Comparison of ENCODE assay signal across 9 cellular contexts in the genomic region with DNA sequence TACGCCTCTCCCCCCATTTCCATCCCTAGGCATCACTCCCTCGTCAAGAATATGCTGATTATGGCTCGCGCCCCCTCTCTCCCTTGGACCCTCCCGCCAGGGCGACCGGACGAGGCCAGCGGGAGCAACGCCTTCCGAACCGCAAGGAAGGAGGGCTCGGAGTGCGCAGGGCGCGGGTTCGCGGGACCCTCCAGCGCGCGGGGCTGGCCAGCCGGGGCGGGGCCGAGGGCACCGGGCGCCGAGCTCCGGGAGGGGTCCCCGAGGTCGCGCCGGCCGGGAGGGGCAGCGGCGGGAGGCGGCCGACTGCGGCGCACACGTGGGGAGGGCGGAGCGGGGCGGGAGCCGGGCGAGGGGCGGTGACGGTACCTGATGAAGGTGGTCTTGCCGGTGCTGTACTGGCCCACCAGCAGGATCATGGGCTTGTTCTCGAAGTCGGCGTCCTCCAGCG. TPM values are rescaled to one million over a fixed set of nuclear protein-coding genes. Genes with fewer than 3 reads are reported as not detected.
DNase-seq lines count a peak whose midpoint lies in the region; ATAC-seq, FAIRE-seq and TF ChIP-seq lines count a peak whose summit lies in the region.
"Had no signal": no experiment of that assay in that cellular context is flagged by ENCODE, and none has a peak within 500 bp of the region (broad histone marks: within the 10 kb centered on the region; RNA-seq: fewer than 3 reads in every experiment).

No MANE protein-coding gene starts in this region.

- H3K27ac ChIP-seq in CD4-positive, alpha-beta T cell (ENCODE audit: low read depth, low read length), result peak overlapping the region; percentile 61
- H3K27ac ChIP-seq in GM12878 (ENCODE audit: control insufficient read depth, insufficient read depth), result peak overlapping the region; percentile 100
- peak overlapping the region; percentile 83 for H3K27ac ChIP-seq in subcutaneous abdominal adipose tissue (ENCODE audit: low read depth, low read length)

- H3K4me2 ChIP-seq in GM12878 (ENCODE audit: control insufficient read depth, insufficient read depth), result peak overlapping the region; percentile 45

- CTCF ChIA-PET in CD4-positive, alpha-beta T cell (lab: Charles Lee), result interaction anchor here (0.8 to 5.2 kb wide), 5 partner anchors 18 to 311 kb away, joined by 3 to 42 read pairs (median 10); partner anchors contain the start of gene MGA
- CTCF ChIA-PET in GM12878 (lab: Yijun Ruan, JAX), result interaction anchor here (0.8 to 3.2 kb wide), 13 partner anchors 9 to 198 kb away, joined by 3 to 10 read pairs (median 4); partner anchors contain the start of gene MAPKBP1

- H3K27me3 Mint-ChIP-seq in CD4-positive, alpha-beta T cell, result peaks cover 19% of the 10 kb centered on the region

- H3K36me3 Mint-ChIP-seq in CD4-positive, alpha-beta T cell (ENCODE audit: low read depth), result peaks cover 13% of the 10 kb centered on the region

- RAD21 ChIA-PET in GM12878 (lab: Charles Lee; ENCODE audit: unreplicated experiment), result interaction anchor here (0.6 to 9.0 kb wide), 14 partner anchors 10 to 198 kb away, joined by 3 to 97 read pairs (median 4); partner anchors contain the start of gene MAPKBP1

- ATAC-seq in CD4-positive, alpha-beta T cell (ENCODE audit: poor library complexity), result no peak
- peak; percentile 10 for ATAC-seq in GM19452 (IDR thresholded peaks at IDR 0.05; ENCODE audit: unreplicated experiment)
- peak; percentile 17 for ATAC-seq in HG03460 (IDR thresholded peaks at IDR 0.05; ENCODE audit: unreplicated experiment)
- peak; percentile 19 for ATAC-seq in GM12878

- no peak for TF ChIP-seq RAD21 in GM12878 (IDR thresholded peaks at IDR 0.05; ENCODE audit: insufficient read depth, low read depth, low read length)

- H3K27me3 ChIP-seq in CD4-positive, alpha-beta T cell (ENCODE audit: control insufficient read depth, insufficient read depth, low read length), result peaks cover 5% of the 10 kb centered on the region
- H3K27me3 ChIP-seq in GM12878 (replicated peaks in 1 of 2; ENCODE audit: control insufficient read depth in 2 of 2, insufficient read depth in 2 of 2, low read length in 1 of 2) (no peaks in the 10 kb centered on the region), kidney epithelial cell (ENCODE audit: control insufficient read depth, insufficient read depth, low read length) (no peaks in the 10 kb centered on the region), subcutaneous abdominal adipose tissue (ENCODE audit: control insufficient read depth in 5 of 5, insufficient read depth in 4 of 5, low read length in 5 of 5) (no peaks in the 10 kb centered on the region)

- 1% methylated on average over 20 of the region's 52 CpGs for WGBS in GM12878 (ENCODE audit: insufficient coverage, insufficient replicate concordance, low lambda C conversion rate, missing lambda C conversion rate)

- TF ChIP-seq POLR2A in GM12878 (IDR thresholded peaks at IDR 0.05; ENCODE audit: low read depth, low read length), result no peak

- H3K9me3 ChIP-seq in CD4-positive, alpha-beta T cell (ENCODE audit: control insufficient read depth, low read length), result no peaks in the 10 kb centered on the region
- H3K9me3 ChIP-seq in GM12878 (replicated peaks; ENCODE audit: control insufficient read depth, insufficient read depth, low read length) (no peaks in the 10 kb centered on the region), subcutaneous abdominal adipose tissue (ENCODE audit: control insufficient read depth in 5 of 5, low read length in 5 of 5) (no peaks in the 10 kb centered on the region)

- no peak for TF ChIP-seq EP300 in GM12878 (IDR thresholded peaks at IDR 0.05; ENCODE audit: borderline replicate concordance in 1 of 2, control insufficient read depth in 1 of 2, low read depth in 2 of 2, low read length in 2 of 2)

- H3K9ac ChIP-seq in GM12878 (ENCODE audit: control insufficient read depth, insufficient read depth, low read length) (peak overlapping the region; percentile 98), subcutaneous abdominal adipose tissue (ENCODE audit: low read length in 5 of 5) (peak overlapping the region in 4 of 5 donors; percentile 80 to 97 (median 94))

- peak in 2 of 10 experiments; percentile 4 to 5 for DNase-seq in CD4-positive, alpha-beta T cell
- no peak for DNase-seq in GM12878 (ENCODE audit: low read depth, low spot score)
- DNase-seq in kidney epithelial cell (ENCODE audit: low read depth), result no peak
- DNase-seq in NCI-H1436 (lab: John Stamatoyannopoulos, UW), result no peak
- DNase-seq in SKM-1 (lab: John Stamatoyannopoulos, UW; ENCODE audit: unreplicated experiment), result no peak

- H3K4me3 Mint-ChIP-seq in CD4-positive, alpha-beta T cell, result peak overlapping the region; percentile 98

- H3K4me1 ChIP-seq in GM12878 (ENCODE audit: control insufficient read depth, insufficient read depth, low read length) (peaks cover 30% of the 10 kb centered on the region), subcutaneous abdominal adipose tissue (ENCODE audit: control insufficient read depth in 5 of 5, insufficient read depth in 5 of 5, low read length in 5 of 5) (peaks cover 0 to 48% (median 46%) of the 10 kb centered on the region in 5 donors)

- intact Hi-C loops in CD4-positive, alpha-beta T cell (cut with DNase I, micrococcal nuclease), result loop anchor here (1.0 to 10.0 kb wide), 7 partner anchors 33 to 765 kb away; partner anchors contain the start of genes CDAN1 (in 1 of the 2), JMJD7 (in 1 of the 2), NUSAP1 (in 1 of the 2) and OIP5 (in 1 of the 2)
- intact Hi-C loops in GM12878 (cut with micrococcal nuclease; ENCODE audit: unreplicated experiment), result loop anchor here (1.0 to 5.0 kb wide), 5 partner anchors 37 to 640 kb away; partner anchors contain the start of genes JMJD7, MAPKBP1, NUSAP1 and OIP5

- no peak for TF ChIP-seq CTCF in CD4-positive, alpha-beta T cell (IDR thresholded peaks at IDR 0.05)
- no peak for TF ChIP-seq CTCF in GM12878 (IDR thresholded peaks at IDR 0.05 in 2 of 3, conservative IDR thresholded peaks at IDR 0.05 in 1 of 3; ENCODE audit: control insufficient read depth in 2 of 3, extremely low read depth in 1 of 3, insufficient read depth in 1 of 3, low read depth in 3 of 3, low read length in 3 of 3)
- TF ChIP-seq CTCF in kidney epithelial cell (IDR thresholded peaks at IDR 0.05; ENCODE audit: insufficient read depth, low read length, poor library complexity, severe bottlenecking), result no peak

- H3K79me2 ChIP-seq in GM12878 (ENCODE audit: control insufficient read depth, insufficient read depth, low read length), result peaks cover 56% of the 10 kb centered on the region

- H4K20me1 ChIP-seq in GM12878 (ENCODE audit: control insufficient read depth, insufficient read depth), result no peaks in the 10 kb centered on the region

- peak overlapping the region; percentile 32; the same call in 1 of the 2 replicates for H2AFZ ChIP-seq in GM12878 (ENCODE audit: control insufficient read depth, low read depth, low read length)

- H3K4me1 Mint-ChIP-seq in CD4-positive, alpha-beta T cell (ENCODE audit: low read depth), result peaks cover 50% of the 10 kb centered on the region

- FAIRE-seq in GM12878 (lab: Jason Lieb, UNC), result no peak

- in situ Hi-C loops in GM12878 (cut with MboI), result no loop called here

- POLR2A ChIA-PET in CD4-positive, alpha-beta T cell (lab: Charles Lee), result interaction anchor here (1.0 to 9.3 kb wide), 16 partner anchors 10 to 1357 kb away, joined by 3 to 209 read pairs (median 6); partner anchors contain the start of genes CHP1, EXD1, GANC and MAPKBP1
- POLR2A ChIA-PET in GM12878 (lab: Charles Lee), result interaction anchor here (0.6 to 7.2 kb wide), 14 partner anchors 10 to 852 kb away, joined by 3 to 67 read pairs (median 3); partner anchors contain the start of genes GANC, MGA and TMEM87A

- H3K9me3 Mint-ChIP-seq in CD4-positive, alpha-beta T cell, result no peaks in the 10 kb centered on the region

- H3K27ac Mint-ChIP-seq in CD4-positive, alpha-beta T cell, result peak overlapping the region; percentile 95

- SMC1A ChIA-PET in GM12878 (lab: Charles Lee; ENCODE audit: uncharacterized antibody, unreplicated experiment), result interaction anchor here (0.7 to 9.7 kb wide), 10 partner anchors 11 to 297 kb away, joined by 3 to 179 read pairs (median 4); partner anchors contain the start of gene MAPKBP1

- H3K36me3 ChIP-seq in GM12878 (ENCODE audit: control insufficient read depth in 2 of 2, insufficient read depth in 2 of 2, low read length in 1 of 2) (no peaks in the 10 kb centered on the region; a peak in 1 of 4 replicates), kidney epithelial cell (ENCODE audit: control insufficient read depth, insufficient read depth, low read length) (no peaks in the 10 kb centered on the region), subcutaneous abdominal adipose tissue (ENCODE audit: control insufficient read depth in 5 of 5, insufficient read depth in 5 of 5, low read length in 5 of 5) (no peaks in the 10 kb centered on the region)

- H3K4me3 ChIP-seq in GM12878, result peak overlapping the region; percentile 93
- peak overlapping the region; percentile 97 for H3K4me3 ChIP-seq in kidney epithelial cell (ENCODE audit: low read depth, low read length)
- peak overlapping the region; percentile 96 to 100 (median 98) for H3K4me3 ChIP-seq in subcutaneous abdominal adipose tissue (ENCODE audit: low read depth in 1 of 5, low read length in 5 of 5)

- TSS peak; percentile 87 for BruUV-seq in GM12878 (replicated peaks; lab: Mats Ljungman, UMichigan)

RNA-seq across cellular contexts. Expression of gene EHD4, which starts 0.4 kb away (rescaled TPM):
- total RNA-seq in CD4-positive, alpha-beta T cell, result 10 to 100 TPM; 39.8 to 40.5 TPM
- 41.9 and 43.4 TPM in 2 replicates for total RNA-seq in GM12878 (2013; cell fraction: nucleolus; rRNA removed)
- total RNA-seq in GM12878 (2014; rRNA removed) (48.2 and 49.6 TPM in 2 replicates), GM12878 (2014; rRNA removed; fragmentation: Illumina TruSeq; extraction: Trizol) (24.3 and 26.0 TPM in 2 replicates), GM12878 (2021) (52.1 and 53.2 TPM in 2 replicates), kidney epithelial cell (30.1 and 33.7 TPM in 2 replicates)
- 15.6 TPM for polyA plus RNA-seq in GM12878 (2011; ENCODE audit: low read depth)
- polyA plus RNA-seq in GM12878 (2011; rRNA removed) (25.6 and 42.2 TPM in 2 replicates), GM12878 (2014; fragmentation: Illumina TruSeq; extraction: Trizol) (18.9 and 29.3 TPM in 2 replicates), GM12878 (2014; fragmentation: Nextera tagmentation; extraction: Ambion mirVana) (1 to 10 TPM; 4.2 to 8.6 TPM), GM12878 (2014; rRNA removed) (47.3 and 50.1 TPM in 2 replicates), GM12878 (2016; fragmentation: Nextera tagmentation; extraction: Ambion mirVana) (10 to 100 TPM; 60.7 to 62.9 TPM)
- 45.7 and 57.3 TPM in 2 replicates for polyA plus RNA-seq in GM12878 (2011; cell fraction: cytosol; rRNA removed)
- 28.0 and 35.6 TPM in 2 replicates for polyA plus RNA-seq in GM12878 (2011; cell fraction: nucleus; rRNA removed)
- polyA plus RNA-seq in GM12878 (2012), result 26.7 and 28.7 TPM in 2 replicates
- 50.8 and 76.6 TPM in 2 replicates for polyA minus RNA-seq in GM12878 (2011; rRNA and poly(A)+ RNA removed)
- 28.7 and 30.8 TPM in 2 replicates for polyA minus RNA-seq in GM12878 (2011; cell fraction: cytosol; rRNA and poly(A)+ RNA removed)
- polyA minus RNA-seq in GM12878 (2011; cell fraction: nucleus; rRNA and poly(A)+ RNA removed), result 36.1 and 67.5 TPM in 2 replicates

RNA-seq across cellular contexts. Expression of gene PLA2G4E, which starts 48.9 kb away (rescaled TPM):
- not detected for total RNA-seq in CD4-positive, alpha-beta T cell
- total RNA-seq in GM12878 (2013; cell fraction: nucleolus; rRNA removed), result 0.07 and 0.46 TPM in 2 replicates
- total RNA-seq in GM12878 (2014; rRNA removed) (0.06 TPM in 1 of 2 replicates, not detected in the other), GM12878 (2014; rRNA removed; fragmentation: Illumina TruSeq; extraction: Trizol) (0.05 TPM in 1 of 2 replicates, not detected in the other), GM12878 (2021) (0.05 and 0.11 TPM in 2 replicates), kidney epithelial cell (not detected in 2 replicates)
- not detected for polyA plus RNA-seq in GM12878 (2011; ENCODE audit: low read depth)
- polyA plus RNA-seq in GM12878 (2011; rRNA removed) (0.07 TPM in 2 replicates), GM12878 (2014; fragmentation: Illumina TruSeq; extraction: Trizol) (0.06 TPM in 1 of 2 replicates, not detected in the other), GM12878 (2014; fragmentation: Nextera tagmentation; extraction: Ambion mirVana) (not detected), GM12878 (2014; rRNA removed) (0.15 and 0.32 TPM in 2 replicates), GM12878 (2016; fragmentation: Nextera tagmentation; extraction: Ambion mirVana) (not detected)
- 0.07 and 0.10 TPM in 2 replicates for polyA plus RNA-seq in GM12878 (2011; cell fraction: cytosol; rRNA removed)
- 0.21 and 0.28 TPM in 2 replicates for polyA plus RNA-seq in GM12878 (2011; cell fraction: nucleus; rRNA removed)
- polyA plus RNA-seq in GM12878 (2012), result 0.06 TPM in 1 of 2 replicates, not detected in the other
- 0.10 and 0.37 TPM in 2 replicates for polyA minus RNA-seq in GM12878 (2011; rRNA and poly(A)+ RNA removed)
- polyA minus RNA-seq in GM12878 (2011; cell fraction: cytosol; rRNA and poly(A)+ RNA removed), result not detected in 2 replicates
- polyA minus RNA-seq in GM12878 (2011; cell fraction: nucleus; rRNA and poly(A)+ RNA removed), result not detected in 2 replicates
- total RNA-seq: SK-MEL-5 had no signal
